In genomic region chr10:33365871-33366411, GRCh38 we compare ENCODE assay signal across 8 cellular contexts. TPM values are rescaled to one million over a fixed set of nuclear protein-coding genes. Genes with fewer than 3 reads are reported as not detected.
DNase-seq lines count a peak whose midpoint lies in the region; ATAC-seq and TF ChIP-seq lines count a peak whose summit lies in the region.

No MANE protein-coding gene starts in this region.

- H3K4me1 ChIP-seq in lung (ENCODE audit: control insufficient read depth in 2 of 2, insufficient read depth in 2 of 2, low read length in 2 of 2) = peaks cover 0 to 2% of the 10 kb centered on the region in 2 donors

- H3K9me3 Mint-ChIP-seq in activated T-cell treated with anti-CD3 and anti-CD28 coated beads, Interleukin-2, amount 50 U/mL, for 72 hours = peaks cover 9 to 10% of the 10 kb centered on the region in 2 donors
- H3K9me3 Mint-ChIP-seq in effector memory CD8-positive, alpha-beta T cell = peaks cover 0 to 8% of the 10 kb centered on the region in 2 donors

- no peak overlapping the region for H3K27ac ChIP-seq in lung (ENCODE audit: low read depth in 1 of 2, low read length in 1 of 2)

- H3K4me3 Mint-ChIP-seq in activated T-cell treated with anti-CD3 and anti-CD28 coated beads, Interleukin-2, amount 50 U/mL, for 72 hours = peak overlapping the region in 1 of 2 donors; percentile 74
- H3K4me3 Mint-ChIP-seq in effector memory CD8-positive, alpha-beta T cell = no peak overlapping the region

- H3K27me3 Mint-ChIP-seq in activated T-cell treated with anti-CD3 and anti-CD28 coated beads, Interleukin-2, amount 50 U/mL, for 72 hours (ENCODE audit: low read depth) = peaks cover 53% of the 10 kb centered on the region
- peaks cover 25 to 45% of the 10 kb centered on the region in 2 donors for H3K27me3 Mint-ChIP-seq in effector memory CD8-positive, alpha-beta T cell

- peaks cover 0 to 6% of the 10 kb centered on the region in 2 donors for H3K9me3 ChIP-seq in lung (ENCODE audit: control insufficient read depth in 2 of 2, insufficient read depth in 1 of 2, low read length in 1 of 2)

- H3K27ac Mint-ChIP-seq in activated T-cell treated with anti-CD3 and anti-CD28 coated beads, Interleukin-2, amount 50 U/mL, for 72 hours = no peak overlapping the region
- no peak overlapping the region for H3K27ac Mint-ChIP-seq in effector memory CD8-positive, alpha-beta T cell

- TF ChIP-seq CTCF in lung (IDR thresholded peaks at IDR 0.05; ENCODE audit: control extremely low read depth, extremely low read depth) = no peak

- H3K27me3 ChIP-seq in lung (ENCODE audit: control insufficient read depth, insufficient read depth) = no peaks in the 10 kb centered on the region

- peaks cover 4 to 5% of the 10 kb centered on the region in 2 donors for H3K36me3 Mint-ChIP-seq in activated T-cell treated with anti-CD3 and anti-CD28 coated beads, Interleukin-2, amount 50 U/mL, for 72 hours (ENCODE audit: insufficient read depth in 2 of 2)
- no peaks in the 10 kb centered on the region for H3K36me3 Mint-ChIP-seq in effector memory CD8-positive, alpha-beta T cell (ENCODE audit: insufficient read depth)

- DNase-seq in COLO829 (ENCODE audit: low spot score) = peak; percentile 24
- DNase-seq in KBM-7 = peak; percentile 79
- peak; percentile 48 to 65 for DNase-seq in activated T-cell treated with anti-CD3 and anti-CD28 coated beads, Interleukin-2, amount 50 U/mL, for 72 hours
- DNase-seq in lung (ENCODE audit: low spot score) = no peak
- no peak for DNase-seq in hypothalamus (lab: John Stamatoyannopoulos, UW)
- DNase-seq in effector memory CD8-positive, alpha-beta T cell = no peak

- H3K4me3 ChIP-seq in lung = no peak overlapping the region

- peaks cover 41% of the 10 kb centered on the region for H3K4me1 Mint-ChIP-seq in activated T-cell treated with anti-CD3 and anti-CD28 coated beads, Interleukin-2, amount 50 U/mL, for 72 hours (ENCODE audit: low read depth)
- no peaks in the 10 kb centered on the region for H3K4me1 Mint-ChIP-seq in effector memory CD8-positive, alpha-beta T cell (ENCODE audit: low read depth in 2 of 2)

- peak; percentile 96 to 97 for ATAC-seq in activated T-cell treated with anti-CD3 and anti-CD28 coated beads, Interleukin-2, amount 50 U/mL, for 72 hours (replicated peaks in 1 of 2)
- ATAC-seq in lung (ENCODE audit: insufficient read depth, low FRiP score) = peak; percentile 53
- no peak for ATAC-seq in GM19467 (IDR thresholded peaks at IDR 0.05; ENCODE audit: unreplicated experiment)
- no peak for ATAC-seq in HG03095 (IDR thresholded peaks at IDR 0.05; ENCODE audit: unreplicated experiment)
- ATAC-seq in effector memory CD8-positive, alpha-beta T cell (replicated peaks) = no peak

- no peaks in the 10 kb centered on the region for H3K36me3 ChIP-seq in lung (ENCODE audit: control insufficient read depth in 2 of 2, insufficient read depth in 2 of 2, low read length in 2 of 2)

- in situ Hi-C loops in KBM-7 (cut with MboI; ENCODE audit: low pct_unique_long_range_greater_than_20kb, low sequenced_read_pairs) = no loop called here

RNA-seq across cellular contexts. Expression of gene NRP1, which starts 31.5 kb away (rescaled TPM):
- under 1 TPM; 0.72 to 0.84 TPM for total RNA-seq in activated T-cell treated with anti-CD3 and anti-CD28 coated beads, Interleukin-2, amount 50 U/mL, for 72 hours
- 100 to 1,000 TPM in 1 of 2 donors, 10 to 100 TPM in 1; 95.8 to 188 TPM for total RNA-seq in lung
- polyA plus RNA-seq in lung = 10 to 100 TPM; 18.5 to 47.6 TPM

Comparison
In these comparisons a context has a peak if more than half of its experiments do, and no peak if none do; other contexts are left out.
1. DNase-seq: peak in COLO829 (single experiment), KBM-7 (single experiment) and activated T-cell treated with anti-CD3 and anti-CD28 coated beads, Interleukin-2, amount 50 U/mL, for 72 hours (2 of 2); none in lung (single experiment), hypothalamus (0 of 51) and effector memory CD8-positive, alpha-beta T cell (0 of 3).
2. ATAC-seq: peak in activated T-cell treated with anti-CD3 and anti-CD28 coated beads, Interleukin-2, amount 50 U/mL, for 72 hours (2 of 2) and lung (single experiment); none in GM19467 (single experiment), HG03095 (single experiment) and effector memory CD8-positive, alpha-beta T cell (single experiment).
3. RNA of gene NRP1, which starts 31.5 kb away (total RNA-seq): 95.8 to 188 TPM in lung; 0.72 to 0.84 TPM in activated T-cell treated with anti-CD3 and anti-CD28 coated beads, Interleukin-2, amount 50 U/mL, for 72 hours; every median in the first group is over 10 times any median in the second.